18 cellular contexts compared by ENCODE assay signal in the genomic region with DNA sequence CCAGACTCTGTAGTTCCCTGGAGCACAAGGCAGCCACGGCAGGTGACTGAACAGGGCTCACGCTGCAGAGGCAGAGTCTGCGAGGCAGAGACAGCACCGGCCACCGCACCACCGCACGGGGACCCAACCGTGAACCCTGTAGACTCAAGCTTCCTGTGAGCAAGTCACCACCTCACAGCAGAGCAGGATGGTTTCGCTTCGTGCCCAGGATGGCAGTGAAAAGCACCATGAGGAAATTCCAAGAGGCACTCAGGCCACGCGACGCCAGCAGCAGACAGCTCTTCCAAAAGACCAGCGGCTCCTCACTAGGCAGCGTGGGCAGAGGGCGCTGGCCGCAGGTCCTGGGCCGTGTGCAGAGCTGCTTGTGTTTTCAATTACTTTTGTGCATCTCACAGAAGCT. TPM values are rescaled to one million over a fixed set of nuclear protein-coding genes. Genes with fewer than 3 reads are reported as not detected.
DNase-seq lines count a peak whose midpoint lies in the region; ATAC-seq and TF ChIP-seq lines count a peak whose summit lies in the region.
"Had no signal": no experiment of that assay in that cellular context is flagged by ENCODE, and none has a peak within 500 bp of the region (broad histone marks: within the 10 kb centered on the region; RNA-seq: fewer than 3 reads in every experiment).

No MANE protein-coding gene starts in this region.

- no peak overlapping the region for H3K4me3 ChIP-seq in upper lobe of left lung
- H3K4me3 ChIP-seq in suprapubic skin, result no peak overlapping the region
- H3K4me3 ChIP-seq: GM23338 had no signal

- H3K4me3 Mint-ChIP-seq in effector memory CD8-positive, alpha-beta T cell, result peak overlapping the region; percentile 25 to 31
- peak overlapping the region; percentile 45 for H3K4me3 Mint-ChIP-seq in natural killer cell
- H3K4me3 Mint-ChIP-seq: GM23338 had no signal

- H3K27me3 ChIP-seq in upper lobe of left lung (no peaks in the 10 kb centered on the region), suprapubic skin (no peaks in the 10 kb centered on the region)

- peaks cover 6 to 56% (median 35%) of the 10 kb centered on the region in 4 donors for H3K36me3 ChIP-seq in upper lobe of left lung
- H3K36me3 ChIP-seq in suprapubic skin, result peaks cover 49% of the 10 kb centered on the region

- DNase-seq in activated naive CD4-positive, alpha-beta T cell treated with anti-CD3 and anti-CD28 coated beads, Interleukin-2, amount 50 U/mL, for 72 hours (ENCODE audit: low spot score in 2 of 2), result no peak
- DNase-seq in activated naive CD4-positive, alpha-beta T cell treated with anti-CD3 and anti-CD28 coated beads, Interleukin-2, amount 50 U/mL, for 16 hours, result no peak
- DNase-seq in effector memory CD8-positive, alpha-beta T cell, result peak in 2 of 3 experiments; percentile 30 to 33
- DNase-seq in natural killer cell (no peak), upper lobe of left lung (no peak), RKO (ENCODE audit: low spot score) (no peak), suprapubic skin (ENCODE audit: low spot score in 2 of 2) (no peak)
- DNase-seq: ACHN, COR-L47, DMS153, EL, MV-4-11, NCI-H1417 treated with DMSO at 0.1 percent for 48 hours, NCI-H2081, NCI-H524 had no signal

- TF ChIP-seq POLR2A in upper lobe of left lung (IDR thresholded peaks at IDR 0.05) (no peak), suprapubic skin (IDR thresholded peaks at IDR 0.05) (no peak)

- no peaks in the 10 kb centered on the region for H3K27me3 Mint-ChIP-seq in effector memory CD8-positive, alpha-beta T cell
- no peaks in the 10 kb centered on the region for H3K27me3 Mint-ChIP-seq in natural killer cell (ENCODE audit: low read depth in 2 of 2)

- peak overlapping the region; percentile 48 to 85 for H3K27ac Mint-ChIP-seq in activated naive CD4-positive, alpha-beta T cell treated with anti-CD3 and anti-CD28 coated beads, Interleukin-2, amount 50 U/mL, for 72 hours
- peak overlapping the region; percentile 51 to 68 for H3K27ac Mint-ChIP-seq in effector memory CD8-positive, alpha-beta T cell
- H3K27ac Mint-ChIP-seq in natural killer cell, result peak overlapping the region; percentile 45 to 48
- H3K27ac Mint-ChIP-seq: GM23338 had no signal

- peaks cover 57 to 61% of the 10 kb centered on the region in 2 donors for H3K4me1 Mint-ChIP-seq in effector memory CD8-positive, alpha-beta T cell (ENCODE audit: low read depth in 2 of 2)
- H3K4me1 Mint-ChIP-seq in natural killer cell, result peaks cover 54 to 57% of the 10 kb centered on the region in 2 donors
- H3K4me1 Mint-ChIP-seq: GM23338 had no signal

- H3K4me1 ChIP-seq in upper lobe of left lung (peaks cover 23 to 65% (median 51%) of the 10 kb centered on the region in 4 donors), suprapubic skin (peaks cover 32% of the 10 kb centered on the region)

- intact Hi-C loops in natural killer cell (cut with micrococcal nuclease), result no loop called here

- no peak for ATAC-seq in activated naive CD4-positive, alpha-beta T cell treated with anti-CD3 and anti-CD28 coated beads, Interleukin-2, amount 50 U/mL, for 72 hours
- peak; percentile 74 for ATAC-seq in effector memory CD8-positive, alpha-beta T cell (replicated peaks)
- ATAC-seq in natural killer cell, result peak; percentile 59 to 67 (median 63)
- no peak for ATAC-seq in upper lobe of left lung (ENCODE audit: low FRiP score in 2 of 2)
- ATAC-seq in activated CD4-positive, CD25-positive, alpha-beta regulatory T cell treated with anti-CD3 and anti-CD28 coated beads, Interleukin-2, amount 50 U/mL, for 24 hours, result no peak
- ATAC-seq: GM23338 had no signal

- TF ChIP-seq CTCF in natural killer cell (IDR thresholded peaks at IDR 0.05) (no peak), upper lobe of left lung (IDR thresholded peaks at IDR 0.05) (no peak), suprapubic skin (IDR thresholded peaks at IDR 0.05) (no peak)

- TF ChIP-seq EP300 in upper lobe of left lung (IDR thresholded peaks at IDR 0.05) (no peak), suprapubic skin (IDR thresholded peaks at IDR 0.05) (no peak)

- H3K9me3 Mint-ChIP-seq in activated naive CD4-positive, alpha-beta T cell treated with anti-CD3 and anti-CD28 coated beads, Interleukin-2, amount 50 U/mL, for 72 hours, result no peaks in the 10 kb centered on the region
- H3K9me3 Mint-ChIP-seq in effector memory CD8-positive, alpha-beta T cell, result no peaks in the 10 kb centered on the region
- no peaks in the 10 kb centered on the region for H3K9me3 Mint-ChIP-seq in natural killer cell
- H3K9me3 Mint-ChIP-seq: GM23338 had no signal

- H3K9me3 ChIP-seq in upper lobe of left lung (no peaks in the 10 kb centered on the region), suprapubic skin (no peaks in the 10 kb centered on the region)

- 66 to 91% methylated on average over 17 to 18 of the region's 18 CpGs for WGBS in upper lobe of left lung, 2 donors
- 100% methylated on average over 2 of the region's 18 CpGs for WGBS in suprapubic skin

- H3K27ac ChIP-seq in upper lobe of left lung (peak overlapping the region; percentile 23 to 59 (median 44)), suprapubic skin (no peak overlapping the region)
- H3K27ac ChIP-seq: RWPE1 had no signal

- H3K36me3 Mint-ChIP-seq in activated naive CD4-positive, alpha-beta T cell treated with anti-CD3 and anti-CD28 coated beads, Interleukin-2, amount 50 U/mL, for 72 hours, result peaks cover 10% of the 10 kb centered on the region in 2 donors
- peaks cover 80% of the 10 kb centered on the region for H3K36me3 Mint-ChIP-seq in effector memory CD8-positive, alpha-beta T cell (ENCODE audit: insufficient read depth)
- H3K36me3 Mint-ChIP-seq in natural killer cell, result no peaks in the 10 kb centered on the region

RNA-seq across cellular contexts. Expression of gene BRD1, which starts 24.5 kb away (rescaled TPM):
- 10 to 100 TPM; 27.7 to 39.0 TPM for total RNA-seq in activated naive CD4-positive, alpha-beta T cell treated with anti-CD3 and anti-CD28 coated beads, Interleukin-2, amount 50 U/mL, for 72 hours
- 100 to 1,000 TPM; 126 to 154 (median 132) TPM for total RNA-seq in natural killer cell
- total RNA-seq in upper lobe of left lung, result 100 to 1,000 TPM in 1 of 6 donors, 10 to 100 TPM in 5; 38.9 to 141 (median 43.0) TPM
- 100 to 1,000 TPM in 1 of 4 donors, 10 to 100 TPM in 3; 69.3 to 116 (median 81.1) TPM for total RNA-seq in suprapubic skin

RNA-seq across cellular contexts. Expression of gene ZBED4, which starts 50.5 kb away (rescaled TPM):
- total RNA-seq in activated naive CD4-positive, alpha-beta T cell treated with anti-CD3 and anti-CD28 coated beads, Interleukin-2, amount 50 U/mL, for 72 hours, result 10 to 100 TPM; 18.4 to 20.7 TPM
- 10 to 100 TPM; 21.1 to 24.5 (median 22.7) TPM for total RNA-seq in natural killer cell
- 10 to 100 TPM; 10.8 to 19.9 (median 15.5) TPM for total RNA-seq in upper lobe of left lung
- 10 to 100 TPM; 11.9 to 19.4 (median 18.2) TPM for total RNA-seq in suprapubic skin

Comparison
In these comparisons a context has a peak if more than half of its experiments do, and no peak if none do; other contexts are left out.
1. ATAC-seq: peak in effector memory CD8-positive, alpha-beta T cell (single experiment) and natural killer cell (3 of 3); none in activated naive CD4-positive, alpha-beta T cell treated with anti-CD3 and anti-CD28 coated beads, Interleukin-2, amount 50 U/mL, for 72 hours (0 of 2), upper lobe of left lung (0 of 2) and activated CD4-positive, CD25-positive, alpha-beta regulatory T cell treated with anti-CD3 and anti-CD28 coated beads, Interleukin-2, amount 50 U/mL, for 24 hours (0 of 2).
2. DNase-seq: peak in effector memory CD8-positive, alpha-beta T cell (2 of 3); none in activated naive CD4-positive, alpha-beta T cell treated with anti-CD3 and anti-CD28 coated beads, Interleukin-2, amount 50 U/mL, for 72 hours (0 of 2), activated naive CD4-positive, alpha-beta T cell treated with anti-CD3 and anti-CD28 coated beads, Interleukin-2, amount 50 U/mL, for 16 hours (single experiment), natural killer cell (single experiment), upper lobe of left lung (0 of 2), RKO (single experiment) and suprapubic skin (0 of 2).
3. Peak in every context shown above with its lines, with median percentiles within 50 percentile points of each other: H3K27ac Mint-ChIP-seq.